14 cellular contexts compared by ENCODE assay signal in the genomic region with DNA sequence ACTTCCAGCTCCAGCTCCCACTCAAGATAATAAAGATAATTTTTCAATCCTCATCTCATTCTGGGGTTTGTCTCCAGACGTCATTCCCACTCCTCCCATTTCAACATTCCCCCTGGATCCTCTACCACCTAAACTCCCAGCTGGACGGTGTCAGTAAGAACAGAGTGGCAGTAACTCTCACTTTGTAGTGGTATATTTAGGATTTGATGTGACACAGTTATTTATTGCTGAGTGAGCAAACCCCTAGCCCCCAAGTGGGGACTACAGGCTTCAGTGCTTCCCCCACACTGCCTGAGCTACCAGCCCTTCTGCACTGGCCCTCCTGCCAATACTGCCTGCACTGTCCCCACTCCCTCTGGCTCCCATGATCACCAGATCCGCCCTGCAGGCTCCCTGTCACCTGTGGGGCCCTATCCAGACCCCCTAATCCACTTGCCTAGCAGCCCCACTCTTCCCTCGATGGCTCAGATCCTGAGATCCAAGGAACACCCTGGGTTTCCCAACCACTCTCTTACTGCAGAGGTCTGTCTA. TPM values are rescaled to one million over a fixed set of nuclear protein-coding genes. Genes with fewer than 3 reads are reported as not detected.
DNase-seq lines count a peak whose midpoint lies in the region; ATAC-seq, FAIRE-seq and TF ChIP-seq lines count a peak whose summit lies in the region.
"Had no signal": no experiment of that assay in that cellular context is flagged by ENCODE, and none has a peak within 500 bp of the region (broad histone marks: within the 10 kb centered on the region; RNA-seq: fewer than 3 reads in every experiment).

No MANE protein-coding gene starts in this region.

- BruUV-seq in GM12878 (replicated peaks; lab: Mats Ljungman, UMichigan) = no TSS peak

- no peak overlapping the region for H4K5ac ChIP-seq in H9 (ENCODE audit: insufficient read length, low read depth, low read length)

- peaks cover 15% of the 10 kb centered on the region for H3K36me3 Mint-ChIP-seq in CD4-positive, CD25-positive, alpha-beta regulatory T cell
- H3K36me3 Mint-ChIP-seq in H9 (ENCODE audit: insufficient read depth in 1 of 3, low read depth in 3 of 3) = peaks cover 9 to 34% (median 27%) of the 10 kb centered on the region in 3 experiments; a peak in 6 of 7 replicates
- peaks cover 34% of the 10 kb centered on the region for H3K36me3 Mint-ChIP-seq in nephron progenitor cell (ENCODE audit: low read depth)

- no peaks in the 10 kb centered on the region for H3K27me3 Mint-ChIP-seq in CD4-positive, CD25-positive, alpha-beta regulatory T cell
- H3K27me3 Mint-ChIP-seq in H9 (ENCODE audit: low read depth) (no peaks in the 10 kb centered on the region; the same call in 1 of the 2 replicates), nephron progenitor cell (ENCODE audit: low read depth, poor library complexity) (no peaks in the 10 kb centered on the region)

- CTCF ChIA-PET in GM12878 (lab: Yijun Ruan, JAX) = interaction anchor here (0.7 to 1.8 kb wide), 2 partner anchors 107 to 225 kb away, joined by 3 to 5 read pairs; no protein-coding TSS in a partner anchor

- no peak overlapping the region for H4K91ac ChIP-seq in H9 (ENCODE audit: insufficient read length, low read depth, low read length)

- H2BK12ac ChIP-seq in H9 (ENCODE audit: insufficient read length, low read depth, low read length) = no peak overlapping the region

- peaks cover 4% of the 10 kb centered on the region; the same call in 1 of the 2 replicates for H3K79me2 ChIP-seq in H9 (ENCODE audit: insufficient read depth, low read length)
- H3K79me2 ChIP-seq in GM12878 (ENCODE audit: control insufficient read depth, insufficient read depth, low read length) = peaks cover 48% of the 10 kb centered on the region

- peaks cover 4 to 78% (median 43%) of the 10 kb centered on the region in 4 donors for H3K4me1 Mint-ChIP-seq in CD4-positive, CD25-positive, alpha-beta regulatory T cell
- H3K4me1 Mint-ChIP-seq in H9 = peaks cover 21 to 27% of the 10 kb centered on the region in 2 experiments
- H3K4me1 Mint-ChIP-seq in nephron progenitor cell = peaks cover 77% of the 10 kb centered on the region

- TF ChIP-seq CTCF in H9 (conservative IDR thresholded peaks at IDR 0.05) = no peak
- no peak for TF ChIP-seq CTCF in GM12878 (IDR thresholded peaks at IDR 0.05 in 2 of 3, conservative IDR thresholded peaks at IDR 0.05 in 1 of 3; ENCODE audit: control insufficient read depth in 2 of 3, extremely low read depth in 1 of 3, insufficient read depth in 1 of 3, low read depth in 3 of 3, low read length in 3 of 3)
- TF ChIP-seq CTCF in nephron progenitor cell (IDR thresholded peaks at IDR 0.05) = no peak
- TF ChIP-seq CTCF in gastrocnemius medialis (IDR thresholded peaks at IDR 0.05 in 4 of 5, conservative IDR thresholded peaks at IDR 0.05 in 1 of 5) = no peak
- TF ChIP-seq CTCF in GM10266 (IDR thresholded peaks at IDR 0.05; ENCODE audit: control insufficient read depth, insufficient read depth, low read depth, missing control alignments) = no peak

- H2BK20ac ChIP-seq in H9 (ENCODE audit: low read depth, low read length, poor library complexity, severe bottlenecking) = no peak overlapping the region

- ATAC-seq in CD4-positive, CD25-positive, alpha-beta regulatory T cell (ENCODE audit: low read depth in 2 of 2) = no peak
- ATAC-seq in GM12878 (no peak), gastrocnemius medialis (no peak)
- ATAC-seq: left cardiac atrium, upper lobe of right lung had no signal

- POLR2A ChIA-PET in GM12878 (lab: Charles Lee) = interaction anchor here (0.7 to 1.4 kb wide), 3 partner anchors 8 to 80 kb away, joined by 3 to 4 read pairs (median 3); partner anchors contain the start of gene LY6G5B

- peak overlapping the region; percentile 76 for H3K27ac ChIP-seq in CD4-positive, CD25-positive, alpha-beta regulatory T cell (ENCODE audit: insufficient read depth, low read length, poor library complexity, severe bottlenecking)
- H3K27ac ChIP-seq in H9 (ENCODE audit: insufficient read length, low read depth, low read length) = no peak overlapping the region
- no peak overlapping the region for H3K27ac ChIP-seq in GM12878 (ENCODE audit: control insufficient read depth, insufficient read depth)
- H3K27ac ChIP-seq in gastrocnemius medialis = peak overlapping the region in 1 of 4 donors; percentile 100
- H3K27ac ChIP-seq: HL-60 had no signal

- H2BK5ac ChIP-seq in H9 (ENCODE audit: insufficient read length, low read length) = no peak overlapping the region

- peak overlapping the region; percentile 90 to 99 (median 93) for H3K4me3 Mint-ChIP-seq in CD4-positive, CD25-positive, alpha-beta regulatory T cell
- H3K4me3 Mint-ChIP-seq in H9 = peak overlapping the region; percentile 34 to 69; a peak in 4 of 5 replicates
- H3K4me3 Mint-ChIP-seq in nephron progenitor cell = peak overlapping the region; percentile 86

- H3K4me1 ChIP-seq in CD4-positive, CD25-positive, alpha-beta regulatory T cell (ENCODE audit: control insufficient read depth, insufficient read depth, low read length, poor library complexity, severe bottlenecking) = peaks cover 61% of the 10 kb centered on the region
- no peaks in the 10 kb centered on the region for H3K4me1 ChIP-seq in H9 (ENCODE audit: insufficient read depth, low read length)
- peaks cover 33% of the 10 kb centered on the region for H3K4me1 ChIP-seq in GM12878 (ENCODE audit: control insufficient read depth, insufficient read depth, low read length)
- H3K4me1 ChIP-seq in gastrocnemius medialis = peaks cover 29 to 36% of the 10 kb centered on the region in 2 donors

- peaks cover 22% of the 10 kb centered on the region for H3K36me3 ChIP-seq in CD4-positive, CD25-positive, alpha-beta regulatory T cell (ENCODE audit: control insufficient read depth, insufficient read depth, low read length)
- H3K36me3 ChIP-seq in GM12878 (ENCODE audit: control insufficient read depth in 2 of 2, insufficient read depth in 2 of 2, low read length in 1 of 2) (peaks cover 0 to 6% of the 10 kb centered on the region in 2 experiments; a peak in 3 of 4 replicates), gastrocnemius medialis (peaks cover 0 to 8% of the 10 kb centered on the region in 2 donors)

- no peak for DNase-seq in CD4-positive, CD25-positive, alpha-beta regulatory T cell
- DNase-seq in H9 (no peak), GM12878 (ENCODE audit: low read depth, low spot score) (no peak), nephron progenitor cell (no peak), kidney tubule cell (ENCODE audit: low spot score) (no peak), gastrocnemius medialis (no peak), amygdala (lab: John Stamatoyannopoulos, UW) (no peak), GM10266 (ENCODE audit: extremely low spot score) (no peak)
- DNase-seq: activated CD8-positive, alpha-beta memory T cell treated with anti-CD3 and anti-CD28 coated beads, Interleukin-2, amount 50 U/mL, for 4 hours; left cardiac atrium; NCI-H1048; NCI-H748 treated with DMSO at 0.1 percent for 48 hours; upper lobe of right lung had no signal

- no peaks in the 10 kb centered on the region for H4K20me1 ChIP-seq in H9 (ENCODE audit: control insufficient read depth, insufficient read depth, insufficient read length)
- H4K20me1 ChIP-seq in GM12878 (ENCODE audit: control insufficient read depth, insufficient read depth) = no peaks in the 10 kb centered on the region

- peak overlapping the region; percentile 90 to 94 (median 93) for H3K27ac Mint-ChIP-seq in CD4-positive, CD25-positive, alpha-beta regulatory T cell
- H3K27ac Mint-ChIP-seq in H9 = 0 out of 7 replicates have a peak overlapping the region, but pooled peaks of 1 of the 3 experiments have one; percentile 7
- H3K27ac Mint-ChIP-seq in nephron progenitor cell = peak overlapping the region; percentile 68

- H2BK120ac ChIP-seq in H9 (ENCODE audit: low read depth, low read length, poor library complexity, severe bottlenecking) = no peak overlapping the region

- no peaks in the 10 kb centered on the region for H3K9me3 Mint-ChIP-seq in CD4-positive, CD25-positive, alpha-beta regulatory T cell
- H3K9me3 Mint-ChIP-seq in H9 = no peaks in the 10 kb centered on the region
- no peaks in the 10 kb centered on the region for H3K9me3 Mint-ChIP-seq in nephron progenitor cell

- no peak overlapping the region for H3K4me2 ChIP-seq in H9 (ENCODE audit: insufficient read depth, insufficient read length, low read length)
- H3K4me2 ChIP-seq in GM12878 (ENCODE audit: control insufficient read depth, insufficient read depth) = peak overlapping the region; percentile 99

- no peak overlapping the region for H3T11ph ChIP-seq in H9 (ENCODE audit: low read length)

- SMC1A ChIA-PET in GM12878 (lab: Charles Lee; ENCODE audit: uncharacterized antibody, unreplicated experiment) = interaction anchor here (0.6 to 1.0 kb wide), 2 partner anchors 161 to 172 kb away, joined by 3 read pairs; no protein-coding TSS in a partner anchor

- no peak overlapping the region for H3K9ac ChIP-seq in H9 (ENCODE audit: extremely low read depth, insufficient read length, low read length)
- peak overlapping the region; percentile 95 for H3K9ac ChIP-seq in GM12878 (ENCODE audit: control insufficient read depth, insufficient read depth, low read length)

- H3K23ac ChIP-seq in H9 (ENCODE audit: insufficient read length, low read depth, low read length) = no peak overlapping the region

- intact Hi-C loops in GM12878 (cut with micrococcal nuclease; ENCODE audit: unreplicated experiment) = no loop called here
- intact Hi-C loops in gastrocnemius medialis (cut with DNase I; ENCODE audit: low total_unique reads) = no loop called here

- no peak for TF ChIP-seq POLR2A in GM12878 (IDR thresholded peaks at IDR 0.05; ENCODE audit: low read depth, low read length)
- TF ChIP-seq POLR2A in gastrocnemius medialis (IDR thresholded peaks at IDR 0.05) = no peak

- no CpG with 5 or more reads among the region's 4 CpGs for WGBS in H9 (ENCODE audit: extremely low coverage, insufficient read length, low lambda C conversion rate)
- 81% methylated on average over 4 of the region's 4 CpGs for WGBS in GM12878 (ENCODE audit: insufficient coverage, insufficient replicate concordance, low lambda C conversion rate, missing lambda C conversion rate)

- no peak for TF ChIP-seq EP300 in GM12878 (IDR thresholded peaks at IDR 0.05; ENCODE audit: borderline replicate concordance in 1 of 2, control insufficient read depth in 1 of 2, low read depth in 2 of 2, low read length in 2 of 2)

- RAD21 ChIA-PET in GM12878 (lab: Charles Lee; ENCODE audit: unreplicated experiment) = interaction anchor here (1.2 kb wide), 1 partner anchor 81 kb away, joined by 3 read pairs; the partner anchor contains the start of gene MSH5

- in situ Hi-C loops in GM12878 (cut with MboI) (no loop called here), gastrocnemius medialis (cut with MboI; ENCODE audit: low sequenced_read_pairs in 4 of 4) (loop anchor here in 2 of 4 donors (25.0 kb wide), 2 partner anchors 304 to 529 kb away; partner anchors contain the start of genes AGER (in 2 of the 2), AGPAT1 (in 2 of the 2), GPSM3 (in 2 of the 2) and PBX2 (in 2 of the 2))

- no peak overlapping the region for H2AK5ac ChIP-seq in H9 (ENCODE audit: insufficient read length, low read length)

- no peak overlapping the region for H3K18ac ChIP-seq in H9 (ENCODE audit: insufficient read length, low read depth, low read length)

- no peak overlapping the region for H3K4ac ChIP-seq in H9 (ENCODE audit: low read depth, low read length)

- no peak overlapping the region for H3K56ac ChIP-seq in H9 (ENCODE audit: insufficient read length, low read depth, low read length)

- no peak overlapping the region for H4K8ac ChIP-seq in H9 (replicated peaks; ENCODE audit: insufficient read length, low read depth, low read length)

- H3K79me1 ChIP-seq in H9 (ENCODE audit: insufficient read depth, low read depth, low read length, poor library complexity, severe bottlenecking) = peaks cover 9% of the 10 kb centered on the region

- no peak overlapping the region for H3K14ac ChIP-seq in H9 (ENCODE audit: insufficient read depth, low read length)

- TF ChIP-seq RAD21 in GM12878 (IDR thresholded peaks at IDR 0.05; ENCODE audit: insufficient read depth, low read depth, low read length) = no peak

- H3K9me3 ChIP-seq in CD4-positive, CD25-positive, alpha-beta regulatory T cell (ENCODE audit: control insufficient read depth in 2 of 2, low read length in 2 of 2) = no peaks in the 10 kb centered on the region
- H3K9me3 ChIP-seq in H9 (ENCODE audit: control insufficient read depth, low read depth, low read length) = no peaks in the 10 kb centered on the region
- no peaks in the 10 kb centered on the region; the same call in 2 of the 3 replicates for H3K9me3 ChIP-seq in GM12878 (replicated peaks; ENCODE audit: control insufficient read depth, insufficient read depth, low read length)
- H3K9me3 ChIP-seq in gastrocnemius medialis = no peaks in the 10 kb centered on the region
- H3K9me3 ChIP-seq: upper lobe of right lung had no signal

- peaks cover 8% of the 10 kb centered on the region for H3K23me2 ChIP-seq in H9 (ENCODE audit: insufficient read length, low read depth, low read length, poor library complexity, severe bottlenecking)

- H2AFZ ChIP-seq in H9 (ENCODE audit: low read length) (no peak overlapping the region), GM12878 (ENCODE audit: control insufficient read depth, low read depth, low read length) (no peak overlapping the region)

- H2BK15ac ChIP-seq in H9 (ENCODE audit: low read depth, low read length) = no peak overlapping the region

- no peaks in the 10 kb centered on the region for H3K27me3 ChIP-seq in CD4-positive, CD25-positive, alpha-beta regulatory T cell (ENCODE audit: control insufficient read depth, insufficient read depth, low read length)
- no peaks in the 10 kb centered on the region for H3K27me3 ChIP-seq in H9 (ENCODE audit: insufficient read depth, low read length)
- H3K27me3 ChIP-seq in GM12878 (replicated peaks in 1 of 2; ENCODE audit: control insufficient read depth in 2 of 2, insufficient read depth in 2 of 2, low read length in 1 of 2) = no peaks in the 10 kb centered on the region
- H3K27me3 ChIP-seq in gastrocnemius medialis = no peaks in the 10 kb centered on the region
- H3K27me3 ChIP-seq: upper lobe of right lung had no signal

- FAIRE-seq in GM12878 (lab: Jason Lieb, UNC) = no peak

- no peak overlapping the region for H3K4me3 ChIP-seq in CD4-positive, CD25-positive, alpha-beta regulatory T cell (ENCODE audit: low read depth, low read length)
- H3K4me3 ChIP-seq in GM12878 (peak overlapping the region; percentile 79; the same call in 1 of the 2 replicates), gastrocnemius medialis (no peak overlapping the region)

RNA-seq across cellular contexts. Expression of gene C6orf47, which starts 2.4 kb away (rescaled TPM):
- total RNA-seq in CD4-positive, CD25-positive, alpha-beta regulatory T cell = 18.8 TPM
- polyA plus RNA-seq in CD4-positive, CD25-positive, alpha-beta regulatory T cell = 10 to 100 TPM; 24.2 to 30.5 (median 27.1) TPM
- 18.4 and 19.0 TPM in 2 replicates for total RNA-seq in H9 (2021)
- 16.8 and 17.6 TPM in 2 replicates for total RNA-seq in GM12878 (2013; cell fraction: nucleolus; rRNA removed)
- total RNA-seq in GM12878 (2014; rRNA removed) = 20.4 and 21.6 TPM in 2 replicates
- 16.2 and 16.5 TPM in 2 replicates for total RNA-seq in GM12878 (2014; rRNA removed; fragmentation: Illumina TruSeq; extraction: Trizol)
- total RNA-seq in GM12878 (2021) = 16.1 and 17.4 TPM in 2 replicates
- 6.6 TPM for polyA plus RNA-seq in GM12878 (2011; ENCODE audit: low read depth)
- 8.0 and 8.1 TPM in 2 replicates for polyA plus RNA-seq in GM12878 (2011; rRNA removed)
- polyA plus RNA-seq in GM12878 (2011; cell fraction: cytosol; rRNA removed) = 7.9 and 10.2 TPM in 2 replicates
- polyA plus RNA-seq in GM12878 (2011; cell fraction: nucleus; rRNA removed) = 6.9 and 9.0 TPM in 2 replicates
- 13.4 and 14.9 TPM in 2 replicates for polyA plus RNA-seq in GM12878 (2012)
- polyA plus RNA-seq in GM12878 (2014; fragmentation: Illumina TruSeq; extraction: Trizol) = 8.2 and 13.4 TPM in 2 replicates
- polyA plus RNA-seq in GM12878 (2014; fragmentation: Nextera tagmentation; extraction: Ambion mirVana) = under 1 TPM in 1 of 2 experiments, not detected in 1; 0.16 TPM
- polyA plus RNA-seq in GM12878 (2014; rRNA removed) = 18.6 and 19.3 TPM in 2 replicates
- polyA plus RNA-seq in GM12878 (2016; fragmentation: Nextera tagmentation; extraction: Ambion mirVana) = 10 to 100 TPM; 17.3 to 20.1 TPM
- polyA minus RNA-seq in GM12878 (2011; rRNA and poly(A)+ RNA removed) = 6.9 and 15.1 TPM in 2 replicates
- polyA minus RNA-seq in GM12878 (2011; cell fraction: cytosol; rRNA and poly(A)+ RNA removed) = 3.6 and 4.4 TPM in 2 replicates
- polyA minus RNA-seq in GM12878 (2011; cell fraction: nucleus; rRNA and poly(A)+ RNA removed) = 12.0 and 16.6 TPM in 2 replicates
- 10 to 100 TPM; 22.2 to 34.9 (median 26.8) TPM for total RNA-seq in gastrocnemius medialis

RNA-seq across cellular contexts. Expression of gene APOM, which starts 2.5 kb away (rescaled TPM):
- total RNA-seq in CD4-positive, CD25-positive, alpha-beta regulatory T cell = 1.7 TPM
- polyA plus RNA-seq in CD4-positive, CD25-positive, alpha-beta regulatory T cell = 1 to 10 TPM; 2.5 to 4.1 (median 2.8) TPM
- total RNA-seq in H9 (2021) (3.6 and 3.9 TPM in 2 replicates), GM12878 (2014; rRNA removed) (4.4 and 6.1 TPM in 2 replicates), GM12878 (2014; rRNA removed; fragmentation: Illumina TruSeq; extraction: Trizol) (4.0 and 4.6 TPM in 2 replicates), GM12878 (2021) (3.8 and 4.1 TPM in 2 replicates), gastrocnemius medialis (1 to 10 TPM; 1.8 to 7.9 (median 2.4) TPM)
- 1.1 TPM in 1 of 2 replicates, not detected in the other for total RNA-seq in GM12878 (2013; cell fraction: nucleolus; rRNA removed)
- polyA plus RNA-seq in GM12878 (2011; ENCODE audit: low read depth) = 4.9 TPM
- polyA plus RNA-seq in GM12878 (2011; rRNA removed) (4.8 and 7.9 TPM in 2 replicates), GM12878 (2014; fragmentation: Illumina TruSeq; extraction: Trizol) (5.2 and 8.2 TPM in 2 replicates), GM12878 (2014; fragmentation: Nextera tagmentation; extraction: Ambion mirVana) (10 to 100 TPM; 11.8 to 14.1 TPM), GM12878 (2014; rRNA removed) (6.5 and 7.5 TPM in 2 replicates), GM12878 (2016; fragmentation: Nextera tagmentation; extraction: Ambion mirVana) (1 to 10 TPM; 5.6 to 6.6 TPM)
- polyA plus RNA-seq in GM12878 (2011; cell fraction: cytosol; rRNA removed) = 10.6 and 12.1 TPM in 2 replicates
- 5.7 and 8.1 TPM in 2 replicates for polyA plus RNA-seq in GM12878 (2011; cell fraction: nucleus; rRNA removed)
- polyA plus RNA-seq in GM12878 (2012) = 4.7 and 5.8 TPM in 2 replicates
- polyA minus RNA-seq in GM12878 (2011; rRNA and poly(A)+ RNA removed) = 4.4 and 4.7 TPM in 2 replicates
- 1.1 and 1.9 TPM in 2 replicates for polyA minus RNA-seq in GM12878 (2011; cell fraction: cytosol; rRNA and poly(A)+ RNA removed)
- polyA minus RNA-seq in GM12878 (2011; cell fraction: nucleus; rRNA and poly(A)+ RNA removed) = 0.96 and 0.97 TPM in 2 replicates

RNA-seq across cellular contexts. Expression of gene BAG6, which starts 5.8 kb away (rescaled TPM):
- total RNA-seq in CD4-positive, CD25-positive, alpha-beta regulatory T cell = 213 TPM
- 10 to 100 TPM; 13.5 to 19.7 (median 18.0) TPM for polyA plus RNA-seq in CD4-positive, CD25-positive, alpha-beta regulatory T cell
- total RNA-seq in H9 (2021) (415 and 417 TPM in 2 replicates), GM12878 (2014; rRNA removed) (91.4 and 120 TPM in 2 replicates), GM12878 (2014; rRNA removed; fragmentation: Illumina TruSeq; extraction: Trizol) (43.3 and 50.0 TPM in 2 replicates), GM12878 (2021) (249 and 253 TPM in 2 replicates), gastrocnemius medialis (100 to 1,000 TPM; 305 to 509 (median 459) TPM)
- 106 and 123 TPM in 2 replicates for total RNA-seq in GM12878 (2013; cell fraction: nucleolus; rRNA removed)
- 155 TPM for polyA plus RNA-seq in GM12878 (2011; ENCODE audit: low read depth)
- polyA plus RNA-seq in GM12878 (2011; rRNA removed) (34.2 and 51.1 TPM in 2 replicates), GM12878 (2014; fragmentation: Illumina TruSeq; extraction: Trizol) (81.3 and 119 TPM in 2 replicates), GM12878 (2014; fragmentation: Nextera tagmentation; extraction: Ambion mirVana) (10 to 100 TPM; 27.8 to 39.1 TPM), GM12878 (2014; rRNA removed) (115 and 134 TPM in 2 replicates), GM12878 (2016; fragmentation: Nextera tagmentation; extraction: Ambion mirVana) (100 to 1,000 TPM in 1 of 2 experiments, 10 to 100 TPM in 1; 98.4 to 112 TPM)
- polyA plus RNA-seq in GM12878 (2011; cell fraction: cytosol; rRNA removed) = 84.9 and 85.5 TPM in 2 replicates
- polyA plus RNA-seq in GM12878 (2011; cell fraction: nucleus; rRNA removed) = 305 and 365 TPM in 2 replicates
- polyA plus RNA-seq in GM12878 (2012) = 201 and 271 TPM in 2 replicates
- polyA minus RNA-seq in GM12878 (2011; rRNA and poly(A)+ RNA removed) = 76.3 and 111 TPM in 2 replicates
- 88.9 and 90.3 TPM in 2 replicates for polyA minus RNA-seq in GM12878 (2011; cell fraction: cytosol; rRNA and poly(A)+ RNA removed)
- 66.6 and 108 TPM in 2 replicates for polyA minus RNA-seq in GM12878 (2011; cell fraction: nucleus; rRNA and poly(A)+ RNA removed)

RNA-seq across cellular contexts. Expression of gene GPANK1, which starts 6.6 kb away (rescaled TPM):
- total RNA-seq in CD4-positive, CD25-positive, alpha-beta regulatory T cell = 9.8 TPM
- 10 to 100 TPM; 21.6 to 27.3 (median 25.2) TPM for polyA plus RNA-seq in CD4-positive, CD25-positive, alpha-beta regulatory T cell
- total RNA-seq in H9 (2021) (23.9 and 26.8 TPM in 2 replicates), GM12878 (2014; rRNA removed) (11.3 and 11.7 TPM in 2 replicates), GM12878 (2014; rRNA removed; fragmentation: Illumina TruSeq; extraction: Trizol) (16.2 and 17.1 TPM in 2 replicates), GM12878 (2021) (17.1 and 17.9 TPM in 2 replicates), gastrocnemius medialis (10 to 100 TPM; 17.3 to 29.8 (median 24.5) TPM)
- 18.5 and 19.3 TPM in 2 replicates for total RNA-seq in GM12878 (2013; cell fraction: nucleolus; rRNA removed)
- 7.9 TPM for polyA plus RNA-seq in GM12878 (2011; ENCODE audit: low read depth)
- polyA plus RNA-seq in GM12878 (2011; rRNA removed) (14.7 and 14.8 TPM in 2 replicates), GM12878 (2014; fragmentation: Illumina TruSeq; extraction: Trizol) (23.9 and 30.5 TPM in 2 replicates), GM12878 (2014; fragmentation: Nextera tagmentation; extraction: Ambion mirVana) (10 to 100 TPM; 11.9 to 13.0 TPM), GM12878 (2014; rRNA removed) (19.5 and 20.1 TPM in 2 replicates), GM12878 (2016; fragmentation: Nextera tagmentation; extraction: Ambion mirVana) (10 to 100 TPM; 36.0 to 36.3 TPM)
- polyA plus RNA-seq in GM12878 (2011; cell fraction: cytosol; rRNA removed) = 20.3 and 20.7 TPM in 2 replicates
- polyA plus RNA-seq in GM12878 (2011; cell fraction: nucleus; rRNA removed) = 14.7 and 15.8 TPM in 2 replicates
- 16.4 TPM in 2 replicates for polyA plus RNA-seq in GM12878 (2012)
- 5.7 and 11.7 TPM in 2 replicates for polyA minus RNA-seq in GM12878 (2011; rRNA and poly(A)+ RNA removed)
- 1.9 and 6.3 TPM in 2 replicates for polyA minus RNA-seq in GM12878 (2011; cell fraction: cytosol; rRNA and poly(A)+ RNA removed)
- 8.6 and 13.2 TPM in 2 replicates for polyA minus RNA-seq in GM12878 (2011; cell fraction: nucleus; rRNA and poly(A)+ RNA removed)

RNA-seq across cellular contexts. Expression of gene CSNK2B, which starts 7.7 kb away (rescaled TPM):
- total RNA-seq in CD4-positive, CD25-positive, alpha-beta regulatory T cell = 141 TPM
- polyA plus RNA-seq in CD4-positive, CD25-positive, alpha-beta regulatory T cell = 100 to 1,000 TPM; 235 to 285 (median 261) TPM
- 178 and 187 TPM in 2 replicates for total RNA-seq in H9 (2021)
- 106 and 134 TPM in 2 replicates for total RNA-seq in GM12878 (2013; cell fraction: nucleolus; rRNA removed)
- total RNA-seq in GM12878 (2014; rRNA removed) = 271 and 286 TPM in 2 replicates
- 189 and 205 TPM in 2 replicates for total RNA-seq in GM12878 (2014; rRNA removed; fragmentation: Illumina TruSeq; extraction: Trizol)
- 203 and 229 TPM in 2 replicates for total RNA-seq in GM12878 (2021)
- 266 TPM for polyA plus RNA-seq in GM12878 (2011; ENCODE audit: low read depth)
- polyA plus RNA-seq in GM12878 (2011; rRNA removed) = 27.1 and 56.3 TPM in 2 replicates
- 116 and 178 TPM in 2 replicates for polyA plus RNA-seq in GM12878 (2011; cell fraction: cytosol; rRNA removed)
- 147 and 153 TPM in 2 replicates for polyA plus RNA-seq in GM12878 (2011; cell fraction: nucleus; rRNA removed)
- polyA plus RNA-seq in GM12878 (2012) = 279 and 302 TPM in 2 replicates
- 371 and 380 TPM in 2 replicates for polyA plus RNA-seq in GM12878 (2014; fragmentation: Illumina TruSeq; extraction: Trizol)
- 100 to 1,000 TPM; 286 to 361 TPM for polyA plus RNA-seq in GM12878 (2014; fragmentation: Nextera tagmentation; extraction: Ambion mirVana)
- polyA plus RNA-seq in GM12878 (2014; rRNA removed) = 118 and 150 TPM in 2 replicates
- polyA plus RNA-seq in GM12878 (2016; fragmentation: Nextera tagmentation; extraction: Ambion mirVana) = 100 to 1,000 TPM; 380 to 405 TPM
- polyA minus RNA-seq in GM12878 (2011; rRNA and poly(A)+ RNA removed) = 142 and 149 TPM in 2 replicates
- polyA minus RNA-seq in GM12878 (2011; cell fraction: cytosol; rRNA and poly(A)+ RNA removed) = 76.6 and 76.8 TPM in 2 replicates
- polyA minus RNA-seq in GM12878 (2011; cell fraction: nucleus; rRNA and poly(A)+ RNA removed) = 29.1 and 40.5 TPM in 2 replicates
- 100 to 1,000 TPM; 185 to 251 (median 226) TPM for total RNA-seq in gastrocnemius medialis
